Comparison of ENCODE assay signal across 1 cellular context in the genomic region with DNA sequence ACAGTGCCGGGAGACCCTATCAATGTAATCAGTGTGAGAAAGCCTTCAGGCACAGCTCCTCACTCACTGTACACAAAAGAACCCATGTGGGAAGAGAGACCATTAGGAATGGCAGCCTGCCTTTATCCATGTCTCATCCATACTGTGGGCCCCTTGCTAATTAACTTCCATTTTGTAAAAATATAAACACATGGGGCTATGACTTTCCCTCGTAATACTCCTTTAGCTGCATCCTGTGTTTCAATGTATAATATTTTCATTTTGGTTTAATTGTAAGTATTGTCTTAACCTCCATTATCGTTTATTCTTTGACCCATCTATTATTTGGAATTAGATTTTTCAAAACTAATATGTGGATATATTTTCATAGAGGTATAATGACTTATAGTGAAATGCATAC.
TF ChIP-seq lines count a peak whose summit lies in the region.

No MANE protein-coding gene starts in this region.

TF ChIP-seq in IMR-90, 13 proteins besides CTCF, POLR2A, EP300 and RAD21:
- TF ChIP-seq RCOR1 (IDR thresholded peaks at IDR 0.05; ENCODE audit: insufficient replicate concordance, low read length) (no peak), SMC3 (IDR thresholded peaks at IDR 0.05; ENCODE audit: low read depth, low read length) (no peak), ELK1 (IDR thresholded peaks at IDR 0.05; ENCODE audit: borderline replicate concordance, low read depth, low read length) (no peak), MAZ (IDR thresholded peaks at IDR 0.05; ENCODE audit: borderline replicate concordance, low read depth, low read length) (no peak), CHD1 (IDR thresholded peaks at IDR 0.05; ENCODE audit: low read depth, low read length) (no peak), MAFK (IDR thresholded peaks at IDR 0.05; ENCODE audit: low read depth, low read length) (no peak), MXI1 (IDR thresholded peaks at IDR 0.05; ENCODE audit: borderline replicate concordance, low read depth, low read length) (no peak), RFX5 (IDR thresholded peaks at IDR 0.05; ENCODE audit: low read depth, low read length) (no peak), BHLHE40 (IDR thresholded peaks at IDR 0.05; ENCODE audit: low read depth, low read length) (no peak), NFE2L2 (IDR thresholded peaks at IDR 0.05; ENCODE audit: low read depth, low read length) (no peak), CEBPB (IDR thresholded peaks at IDR 0.05; ENCODE audit: low read depth, low read length) (no peak), FOS (IDR thresholded peaks at IDR 0.05; ENCODE audit: low read depth, low read length) (no peak)
- TF ChIP-seq, protein P1, sequence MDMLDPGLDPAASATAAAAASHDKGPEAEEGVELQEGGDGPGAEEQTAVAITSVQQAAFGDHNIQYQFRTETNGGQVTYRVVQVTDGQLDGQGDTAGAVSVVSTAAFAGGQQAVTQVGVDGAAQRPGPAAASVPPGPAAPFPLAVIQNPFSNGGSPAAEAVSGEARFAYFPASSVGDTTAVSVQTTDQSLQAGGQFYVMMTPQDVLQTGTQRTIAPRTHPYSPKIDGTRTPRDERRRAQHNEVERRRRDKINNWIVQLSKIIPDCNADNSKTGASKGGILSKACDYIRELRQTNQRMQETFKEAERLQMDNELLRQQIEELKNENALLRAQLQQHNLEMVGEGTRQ (IDR thresholded peaks at IDR 0.05; ENCODE audit: low read depth, low read length), result no peak
